8 cellular contexts compared by ENCODE assay signal in genomic region chr4:121951570-121952110, GRCh38.
DNase-seq lines count a peak whose midpoint lies in the region; ATAC-seq lines count a peak whose summit lies in the region.

TSS of gene TRPC3 (minus strand) at chr4:121952060. CDS start at chr4:121951680, 380 bp downstream.

- ATAC-seq in HG03025 (IDR thresholded peaks at IDR 0.05; ENCODE audit: low FRiP score, unreplicated experiment) = peak; percentile 29

- DNase-seq in DMS53 (lab: John Stamatoyannopoulos, UW) (peak; percentile 49), DMS53 treated with DMSO at 0.1 percent for 48 hours (lab: John Stamatoyannopoulos, UW; ENCODE audit: unreplicated experiment) (no peak), T-helper 9 cell (peak; percentile 23), kidney tubule cell (ENCODE audit: low spot score) (peak; percentile 10), cortex of kidney (lab: John Stamatoyannopoulos, UW) (no peak)
- DNase-seq in central memory CD4-positive, alpha-beta T cell = peak; percentile 10
- DNase-seq in stimulated activated CD4-positive, alpha-beta T cell treated with anti-CD3 and anti-CD28 coated beads, Interleukin-4, amount 100 ng/mL, for 1 hour = peak; percentile 45

Comparison
In these comparisons a context has a peak if more than half of its experiments do, and no peak if none do; other contexts are left out.
1. DNase-seq: peak in DMS53 (single experiment), T-helper 9 cell (single experiment), central memory CD4-positive, alpha-beta T cell (single experiment), kidney tubule cell (single experiment) and stimulated activated CD4-positive, alpha-beta T cell treated with anti-CD3 and anti-CD28 coated beads, Interleukin-4, amount 100 ng/mL, for 1 hour (single experiment); none in DMS53 treated with DMSO at 0.1 percent for 48 hours (single experiment) and cortex of kidney (single experiment).